Comparison of ENCODE assay signal across 3 cellular contexts in the genomic region with DNA sequence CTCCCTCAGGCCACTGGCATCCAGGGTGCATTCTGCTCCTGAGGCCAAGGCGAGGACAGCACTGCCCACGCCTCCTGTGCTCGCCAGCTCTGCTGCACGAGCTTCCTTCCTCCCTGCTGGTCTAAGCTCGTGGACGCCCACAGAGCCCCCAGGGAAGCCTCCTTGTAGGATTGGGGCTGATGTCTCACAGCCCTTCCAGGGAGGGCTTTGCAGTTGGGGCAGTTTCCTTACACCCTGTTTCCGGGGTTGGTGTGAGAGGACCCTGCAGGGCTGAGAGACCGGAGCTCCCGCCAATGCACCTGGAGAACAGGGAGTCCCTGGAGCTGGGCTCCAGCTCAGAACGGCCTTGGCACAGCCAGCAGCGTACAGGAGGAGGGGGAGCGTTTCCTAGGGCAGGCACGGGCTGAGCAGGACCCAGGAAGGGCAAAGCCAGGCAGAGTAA.
A peak's percentile ranks its signal among the peaks of the same experiment; 100 is the strongest.
TF ChIP-seq lines count a peak whose summit lies in the region.

No MANE protein-coding gene starts in this region.

TF ChIP-seq in A549, 52 proteins besides CTCF, POLR2A, EP300 and RAD21 (continued from another document):
- TF ChIP-seq KDM1A (IDR thresholded peaks at IDR 0.05; ENCODE audit: low read depth) = no peak
- no peak for TF ChIP-seq CEBPB (IDR thresholded peaks at IDR 0.05)
- TF ChIP-seq, protein P1, sequence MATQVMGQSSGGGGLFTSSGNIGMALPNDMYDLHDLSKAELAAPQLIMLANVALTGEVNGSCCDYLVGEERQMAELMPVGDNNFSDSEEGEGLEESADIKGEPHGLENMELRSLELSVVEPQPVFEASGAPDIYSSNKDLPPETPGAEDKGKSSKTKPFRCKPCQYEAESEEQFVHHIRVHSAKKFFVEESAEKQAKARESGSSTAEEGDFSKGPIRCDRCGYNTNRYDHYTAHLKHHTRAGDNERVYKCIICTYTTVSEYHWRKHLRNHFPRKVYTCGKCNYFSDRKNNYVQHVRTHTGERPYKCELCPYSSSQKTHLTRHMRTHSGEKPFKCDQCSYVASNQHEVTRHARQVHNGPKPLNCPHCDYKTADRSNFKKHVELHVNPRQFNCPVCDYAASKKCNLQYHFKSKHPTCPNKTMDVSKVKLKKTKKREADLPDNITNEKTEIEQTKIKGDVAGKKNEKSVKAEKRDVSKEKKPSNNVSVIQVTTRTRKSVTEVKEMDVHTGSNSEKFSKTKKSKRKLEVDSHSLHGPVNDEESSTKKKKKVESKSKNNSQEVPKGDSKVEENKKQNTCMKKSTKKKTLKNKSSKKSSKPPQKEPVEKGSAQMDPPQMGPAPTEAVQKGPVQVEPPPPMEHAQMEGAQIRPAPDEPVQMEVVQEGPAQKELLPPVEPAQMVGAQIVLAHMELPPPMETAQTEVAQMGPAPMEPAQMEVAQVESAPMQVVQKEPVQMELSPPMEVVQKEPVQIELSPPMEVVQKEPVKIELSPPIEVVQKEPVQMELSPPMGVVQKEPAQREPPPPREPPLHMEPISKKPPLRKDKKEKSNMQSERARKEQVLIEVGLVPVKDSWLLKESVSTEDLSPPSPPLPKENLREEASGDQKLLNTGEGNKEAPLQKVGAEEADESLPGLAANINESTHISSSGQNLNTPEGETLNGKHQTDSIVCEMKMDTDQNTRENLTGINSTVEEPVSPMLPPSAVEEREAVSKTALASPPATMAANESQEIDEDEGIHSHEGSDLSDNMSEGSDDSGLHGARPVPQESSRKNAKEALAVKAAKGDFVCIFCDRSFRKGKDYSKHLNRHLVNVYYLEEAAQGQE (IDR thresholded peaks at IDR 0.05) = no peak
- TF ChIP-seq PHF8 (IDR thresholded peaks at IDR 0.05; ENCODE audit: borderline replicate concordance, low read depth) = no peak
- no peak for TF ChIP-seq RARB (CRISPR knock-in tag; IDR thresholded peaks at IDR 0.05)
- TF ChIP-seq, protein P2, sequence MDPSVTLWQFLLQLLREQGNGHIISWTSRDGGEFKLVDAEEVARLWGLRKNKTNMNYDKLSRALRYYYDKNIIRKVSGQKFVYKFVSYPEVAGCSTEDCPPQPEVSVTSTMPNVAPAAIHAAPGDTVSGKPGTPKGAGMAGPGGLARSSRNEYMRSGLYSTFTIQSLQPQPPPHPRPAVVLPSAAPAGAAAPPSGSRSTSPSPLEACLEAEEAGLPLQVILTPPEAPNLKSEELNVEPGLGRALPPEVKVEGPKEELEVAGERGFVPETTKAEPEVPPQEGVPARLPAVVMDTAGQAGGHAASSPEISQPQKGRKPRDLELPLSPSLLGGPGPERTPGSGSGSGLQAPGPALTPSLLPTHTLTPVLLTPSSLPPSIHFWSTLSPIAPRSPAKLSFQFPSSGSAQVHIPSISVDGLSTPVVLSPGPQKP (IDR thresholded peaks at IDR 0.05; ENCODE audit: low read depth, low read length) = no peak
- no peak for TF ChIP-seq ZFP36 (IDR thresholded peaks at IDR 0.05; ENCODE audit: borderline replicate concordance, partially characterized antibody)
- TF ChIP-seq CBX2 (IDR thresholded peaks at IDR 0.05; ENCODE audit: borderline replicate concordance, low read depth) = no peak
- TF ChIP-seq MYC (IDR thresholded peaks at IDR 0.05; ENCODE audit: borderline replicate concordance, low read length) = no peak
- TF ChIP-seq CHD4 (IDR thresholded peaks at IDR 0.05; ENCODE audit: borderline replicate concordance) = no peak

TF ChIP-seq in HEK293, 187 proteins besides CTCF, POLR2A, EP300 and RAD21:
- TF ChIP-seq EGR2 (tag by site-specific recombination; IDR thresholded peaks at IDR 0.05; ENCODE audit: low read depth) (peak; percentile 47), ZFHX2 (tag by site-specific recombination; conservative IDR thresholded peaks at IDR 0.05) (peak; percentile 66), ZNF211 (tag by site-specific recombination; IDR thresholded peaks at IDR 0.05; ENCODE audit: low read depth) (no peak), OSR2 (tag by site-specific recombination; IDR thresholded peaks at IDR 0.05) (no peak), ZIC2 (tag by site-specific recombination; IDR thresholded peaks at IDR 0.05) (peak; percentile 66), MEIS1 (CRISPR knock-in tag; IDR thresholded peaks at IDR 0.05; ENCODE audit: borderline replicate concordance) (no peak), ZNF501 (tag by site-specific recombination; IDR thresholded peaks at IDR 0.05) (no peak), ZBTB17 (tag by site-specific recombination; IDR thresholded peaks at IDR 0.05) (peak; percentile 49; the same call in 1 of the 2 replicates), ZFP41 (tag by site-specific recombination; IDR thresholded peaks at IDR 0.05; ENCODE audit: borderline replicate concordance) (no peak)
TF ChIP-seq in HEK293: peak in this region for 4.

TF ChIP-seq in H1, 55 proteins besides CTCF, POLR2A, EP300 and RAD21 (continued from another document):
- no peak for TF ChIP-seq SIN3A (conservative IDR thresholded peaks at IDR 0.05 in 1 of 2, IDR thresholded peaks at IDR 0.05 in 1 of 2; ENCODE audit: low read depth in 1 of 2, low read length in 2 of 2)
- no peak for TF ChIP-seq PHF8 (conservative IDR thresholded peaks at IDR 0.05; ENCODE audit: low read depth, low read length)
- TF ChIP-seq RNF2 (IDR thresholded peaks at IDR 0.05; ENCODE audit: borderline replicate concordance, low read depth, low read length, missing control alignments, poor library complexity, severe bottlenecking) = no peak
- no peak for TF ChIP-seq POU5F1 (IDR thresholded peaks at IDR 0.05; ENCODE audit: low read depth, low read length)
- TF ChIP-seq SP2 (IDR thresholded peaks at IDR 0.05; ENCODE audit: low read length) = no peak
- TF ChIP-seq SP4 (IDR thresholded peaks at IDR 0.05; ENCODE audit: low read length) = no peak
- no peak for TF ChIP-seq BCL11A (IDR thresholded peaks at IDR 0.05; ENCODE audit: low read depth in 2 of 2, low read length in 2 of 2)
